ENCODE assay signal across 9 cellular contexts in the genomic region with DNA sequence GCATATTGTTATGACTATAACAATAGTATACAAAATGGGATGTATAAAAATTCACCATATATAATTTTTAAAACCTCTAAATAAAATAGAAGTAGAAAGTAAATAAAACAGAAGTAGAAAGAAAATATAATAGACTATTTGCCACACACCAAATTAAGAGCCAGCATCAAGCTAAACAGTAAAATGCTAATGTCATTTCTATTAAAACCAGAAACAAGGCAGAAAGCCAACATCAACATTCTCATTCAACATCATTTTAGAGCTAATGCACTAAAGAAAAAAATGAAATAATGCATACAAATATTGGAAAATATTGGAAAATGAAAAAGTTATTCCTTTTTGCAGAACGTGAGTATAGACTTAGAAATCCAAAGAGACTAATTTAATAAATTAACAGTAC.
"Had no signal": no experiment of that assay in that cellular context is flagged by ENCODE, and none has a peak within 500 bp of the region (broad histone marks: within the 10 kb centered on the region; RNA-seq: fewer than 3 reads in every experiment).

No MANE protein-coding gene starts in this region.

- H3K9me3 ChIP-seq: HAP-1 had no signal

- H3K9ac ChIP-seq: GM23248 had no signal

- DNase-seq: GM23248, GOT3, H7, HFFc6 had no signal

- H3K4me3 ChIP-seq: GM23248, HAP-1, K562 had no signal

- H3K27ac ChIP-seq: GM23248, HL-60 had no signal

- H2AFZ ChIP-seq: GM23248 had no signal

- H3K36me3 ChIP-seq: HAP-1 had no signal

- FAIRE-seq: HepG2, K562 had no signal

- ATAC-seq: HCT116, HepG2, K562 had no signal
